In the genomic region with DNA sequence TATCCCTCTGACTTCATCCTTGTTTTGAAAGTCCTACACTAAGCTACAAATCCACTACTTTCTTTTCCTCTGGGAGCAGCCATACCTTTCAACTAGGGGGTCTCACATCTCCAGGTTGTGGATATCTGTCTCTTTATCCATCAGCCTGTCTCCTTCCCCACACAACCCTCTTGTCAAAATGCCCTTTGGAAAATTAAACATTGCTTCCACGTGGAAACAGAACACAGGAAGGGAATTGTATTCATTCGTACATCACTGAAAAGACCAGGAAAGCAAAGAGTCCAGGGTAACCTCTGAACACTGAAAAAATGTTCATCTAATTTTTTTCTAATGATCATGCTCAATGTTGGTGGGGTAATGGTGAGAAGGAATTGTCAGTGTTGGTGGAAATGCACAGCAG, we compare ENCODE assay signal across 1 cellular context.
TF ChIP-seq lines count a peak whose summit lies in the region.

No MANE protein-coding gene starts in this region.

TF ChIP-seq in HepG2, 621 proteins besides CTCF, POLR2A, EP300 and RAD21 (continued from another document and continues in another):
- TF ChIP-seq, protein P1, sequence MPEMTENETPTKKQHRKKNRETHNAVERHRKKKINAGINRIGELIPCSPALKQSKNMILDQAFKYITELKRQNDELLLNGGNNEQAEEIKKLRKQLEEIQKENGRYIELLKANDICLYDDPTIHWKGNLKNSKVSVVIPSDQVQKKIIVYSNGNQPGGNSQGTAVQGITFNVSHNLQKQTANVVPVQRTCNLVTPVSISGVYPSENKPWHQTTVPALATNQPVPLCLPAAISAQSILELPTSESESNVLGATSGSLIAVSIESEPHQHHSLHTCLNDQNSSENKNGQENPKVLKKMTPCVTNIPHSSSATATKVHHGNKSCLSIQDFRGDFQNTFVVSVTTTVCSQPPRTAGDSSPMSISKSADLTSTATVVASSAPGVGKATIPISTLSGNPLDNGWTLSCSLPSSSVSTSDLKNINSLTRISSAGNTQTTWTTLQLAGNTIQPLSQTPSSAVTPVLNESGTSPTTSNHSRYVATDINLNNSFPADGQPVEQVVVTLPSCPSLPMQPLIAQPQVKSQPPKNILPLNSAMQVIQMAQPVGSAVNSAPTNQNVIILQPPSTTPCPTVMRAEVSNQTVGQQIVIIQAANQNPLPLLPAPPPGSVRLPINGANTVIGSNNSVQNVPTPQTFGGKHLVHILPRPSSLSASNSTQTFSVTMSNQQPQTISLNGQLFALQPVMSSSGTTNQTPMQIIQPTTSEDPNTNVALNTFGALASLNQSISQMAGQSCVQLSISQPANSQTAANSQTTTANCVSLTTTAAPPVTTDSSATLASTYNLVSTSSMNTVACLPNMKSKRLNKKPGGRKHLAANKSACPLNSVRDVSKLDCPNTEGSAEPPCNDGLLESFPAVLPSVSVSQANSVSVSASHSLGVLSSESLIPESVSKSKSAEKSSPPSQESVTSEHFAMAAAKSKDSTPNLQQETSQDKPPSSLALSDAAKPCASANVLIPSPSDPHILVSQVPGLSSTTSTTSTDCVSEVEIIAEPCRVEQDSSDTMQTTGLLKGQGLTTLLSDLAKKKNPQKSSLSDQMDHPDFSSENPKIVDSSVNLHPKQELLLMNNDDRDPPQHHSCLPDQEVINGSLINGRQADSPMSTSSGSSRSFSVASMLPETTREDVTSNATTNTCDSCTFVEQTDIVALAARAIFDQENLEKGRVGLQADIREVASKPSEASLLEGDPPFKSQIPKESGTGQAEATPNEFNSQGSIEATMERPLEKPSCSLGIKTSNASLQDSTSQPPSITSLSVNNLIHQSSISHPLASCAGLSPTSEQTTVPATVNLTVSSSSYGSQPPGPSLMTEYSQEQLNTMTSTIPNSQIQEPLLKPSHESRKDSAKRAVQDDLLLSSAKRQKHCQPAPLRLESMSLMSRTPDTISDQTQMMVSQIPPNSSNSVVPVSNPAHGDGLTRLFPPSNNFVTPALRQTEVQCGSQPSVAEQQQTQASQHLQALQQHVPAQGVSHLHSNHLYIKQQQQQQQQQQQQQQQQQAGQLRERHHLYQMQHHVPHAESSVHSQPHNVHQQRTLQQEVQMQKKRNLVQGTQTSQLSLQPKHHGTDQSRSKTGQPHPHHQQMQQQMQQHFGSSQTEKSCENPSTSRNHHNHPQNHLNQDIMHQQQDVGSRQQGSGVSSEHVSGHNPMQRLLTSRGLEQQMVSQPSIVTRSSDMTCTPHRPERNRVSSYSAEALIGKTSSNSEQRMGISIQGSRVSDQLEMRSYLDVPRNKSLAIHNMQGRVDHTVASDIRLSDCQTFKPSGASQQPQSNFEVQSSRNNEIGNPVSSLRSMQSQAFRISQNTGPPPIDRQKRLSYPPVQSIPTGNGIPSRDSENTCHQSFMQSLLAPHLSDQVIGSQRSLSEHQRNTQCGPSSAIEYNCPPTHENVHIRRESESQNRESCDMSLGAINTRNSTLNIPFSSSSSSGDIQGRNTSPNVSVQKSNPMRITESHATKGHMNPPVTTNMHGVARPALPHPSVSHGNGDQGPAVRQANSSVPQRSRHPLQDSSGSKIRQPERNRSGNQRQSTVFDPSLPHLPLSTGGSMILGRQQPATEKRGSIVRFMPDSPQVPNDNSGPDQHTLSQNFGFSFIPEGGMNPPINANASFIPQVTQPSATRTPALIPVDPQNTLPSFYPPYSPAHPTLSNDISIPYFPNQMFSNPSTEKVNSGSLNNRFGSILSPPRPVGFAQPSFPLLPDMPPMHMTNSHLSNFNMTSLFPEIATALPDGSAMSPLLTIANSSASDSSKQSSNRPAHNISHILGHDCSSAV (CRISPR knock-in tag; IDR thresholded peaks at IDR 0.05; ENCODE audit: borderline replicate concordance) = no peak
- TF ChIP-seq ZNF720 (CRISPR knock-in tag; IDR thresholded peaks at IDR 0.05) = no peak
- no peak for TF ChIP-seq CHD4 (IDR thresholded peaks at IDR 0.05; ENCODE audit: borderline replicate concordance, low read length)
- TF ChIP-seq, protein P2, sequence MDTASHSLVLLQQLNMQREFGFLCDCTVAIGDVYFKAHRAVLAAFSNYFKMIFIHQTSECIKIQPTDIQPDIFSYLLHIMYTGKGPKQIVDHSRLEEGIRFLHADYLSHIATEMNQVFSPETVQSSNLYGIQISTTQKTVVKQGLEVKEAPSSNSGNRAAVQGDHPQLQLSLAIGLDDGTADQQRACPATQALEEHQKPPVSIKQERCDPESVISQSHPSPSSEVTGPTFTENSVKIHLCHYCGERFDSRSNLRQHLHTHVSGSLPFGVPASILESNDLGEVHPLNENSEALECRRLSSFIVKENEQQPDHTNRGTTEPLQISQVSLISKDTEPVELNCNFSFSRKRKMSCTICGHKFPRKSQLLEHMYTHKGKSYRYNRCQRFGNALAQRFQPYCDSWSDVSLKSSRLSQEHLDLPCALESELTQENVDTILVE (CRISPR knock-in tag; IDR thresholded peaks at IDR 0.05) = no peak
- TF ChIP-seq, protein P3, sequence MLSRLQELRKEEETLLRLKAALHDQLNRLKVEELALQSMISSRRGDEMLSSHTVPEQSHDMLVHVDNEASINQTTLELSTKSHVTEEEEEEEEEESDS (CRISPR knock-in tag; IDR thresholded peaks at IDR 0.05; ENCODE audit: borderline replicate concordance) = no peak
- TF ChIP-seq RCOR2 (CRISPR knock-in tag; IDR thresholded peaks at IDR 0.05) = 0 out of 2 replicates have a peak, but pooled peaks have one; percentile 52
- TF ChIP-seq ZNF101 (CRISPR knock-in tag; IDR thresholded peaks at IDR 0.05; ENCODE audit: borderline replicate concordance, low read depth) = no peak
- no peak for TF ChIP-seq MAFK (conservative IDR thresholded peaks at IDR 0.05 in 1 of 2, IDR thresholded peaks at IDR 0.05 in 1 of 2; ENCODE audit: low read length in 2 of 2)
- TF ChIP-seq ZNF556 (CRISPR knock-in tag; IDR thresholded peaks at IDR 0.05; ENCODE audit: borderline replicate concordance) = no peak
- no peak for TF ChIP-seq HDAC6 (IDR thresholded peaks at IDR 0.05; ENCODE audit: low read depth, low read length)
- TF ChIP-seq FOXA3 (CRISPR knock-in tag; IDR thresholded peaks at IDR 0.05) = 0 out of 2 replicates have a peak, but pooled peaks have one; percentile 28
- no peak for TF ChIP-seq KLF15 (CRISPR knock-in tag; IDR thresholded peaks at IDR 0.05; ENCODE audit: borderline replicate concordance)
- no peak for TF ChIP-seq MZF1 (CRISPR knock-in tag; IDR thresholded peaks at IDR 0.05; ENCODE audit: borderline replicate concordance)
- TF ChIP-seq MXI1 (IDR thresholded peaks at IDR 0.05; ENCODE audit: borderline replicate concordance, low read depth, low read length) = peak; percentile 27; the same call in 1 of the 3 replicates
- TF ChIP-seq, protein P4, sequence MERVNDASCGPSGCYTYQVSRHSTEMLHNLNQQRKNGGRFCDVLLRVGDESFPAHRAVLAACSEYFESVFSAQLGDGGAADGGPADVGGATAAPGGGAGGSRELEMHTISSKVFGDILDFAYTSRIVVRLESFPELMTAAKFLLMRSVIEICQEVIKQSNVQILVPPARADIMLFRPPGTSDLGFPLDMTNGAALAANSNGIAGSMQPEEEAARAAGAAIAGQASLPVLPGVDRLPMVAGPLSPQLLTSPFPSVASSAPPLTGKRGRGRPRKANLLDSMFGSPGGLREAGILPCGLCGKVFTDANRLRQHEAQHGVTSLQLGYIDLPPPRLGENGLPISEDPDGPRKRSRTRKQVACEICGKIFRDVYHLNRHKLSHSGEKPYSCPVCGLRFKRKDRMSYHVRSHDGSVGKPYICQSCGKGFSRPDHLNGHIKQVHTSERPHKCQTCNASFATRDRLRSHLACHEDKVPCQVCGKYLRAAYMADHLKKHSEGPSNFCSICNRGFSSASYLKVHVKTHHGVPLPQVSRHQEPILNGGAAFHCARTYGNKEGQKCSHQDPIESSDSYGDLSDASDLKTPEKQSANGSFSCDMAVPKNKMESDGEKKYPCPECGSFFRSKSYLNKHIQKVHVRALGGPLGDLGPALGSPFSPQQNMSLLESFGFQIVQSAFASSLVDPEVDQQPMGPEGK (CRISPR knock-in tag; IDR thresholded peaks at IDR 0.05) = no peak
- TF ChIP-seq, protein P5, sequence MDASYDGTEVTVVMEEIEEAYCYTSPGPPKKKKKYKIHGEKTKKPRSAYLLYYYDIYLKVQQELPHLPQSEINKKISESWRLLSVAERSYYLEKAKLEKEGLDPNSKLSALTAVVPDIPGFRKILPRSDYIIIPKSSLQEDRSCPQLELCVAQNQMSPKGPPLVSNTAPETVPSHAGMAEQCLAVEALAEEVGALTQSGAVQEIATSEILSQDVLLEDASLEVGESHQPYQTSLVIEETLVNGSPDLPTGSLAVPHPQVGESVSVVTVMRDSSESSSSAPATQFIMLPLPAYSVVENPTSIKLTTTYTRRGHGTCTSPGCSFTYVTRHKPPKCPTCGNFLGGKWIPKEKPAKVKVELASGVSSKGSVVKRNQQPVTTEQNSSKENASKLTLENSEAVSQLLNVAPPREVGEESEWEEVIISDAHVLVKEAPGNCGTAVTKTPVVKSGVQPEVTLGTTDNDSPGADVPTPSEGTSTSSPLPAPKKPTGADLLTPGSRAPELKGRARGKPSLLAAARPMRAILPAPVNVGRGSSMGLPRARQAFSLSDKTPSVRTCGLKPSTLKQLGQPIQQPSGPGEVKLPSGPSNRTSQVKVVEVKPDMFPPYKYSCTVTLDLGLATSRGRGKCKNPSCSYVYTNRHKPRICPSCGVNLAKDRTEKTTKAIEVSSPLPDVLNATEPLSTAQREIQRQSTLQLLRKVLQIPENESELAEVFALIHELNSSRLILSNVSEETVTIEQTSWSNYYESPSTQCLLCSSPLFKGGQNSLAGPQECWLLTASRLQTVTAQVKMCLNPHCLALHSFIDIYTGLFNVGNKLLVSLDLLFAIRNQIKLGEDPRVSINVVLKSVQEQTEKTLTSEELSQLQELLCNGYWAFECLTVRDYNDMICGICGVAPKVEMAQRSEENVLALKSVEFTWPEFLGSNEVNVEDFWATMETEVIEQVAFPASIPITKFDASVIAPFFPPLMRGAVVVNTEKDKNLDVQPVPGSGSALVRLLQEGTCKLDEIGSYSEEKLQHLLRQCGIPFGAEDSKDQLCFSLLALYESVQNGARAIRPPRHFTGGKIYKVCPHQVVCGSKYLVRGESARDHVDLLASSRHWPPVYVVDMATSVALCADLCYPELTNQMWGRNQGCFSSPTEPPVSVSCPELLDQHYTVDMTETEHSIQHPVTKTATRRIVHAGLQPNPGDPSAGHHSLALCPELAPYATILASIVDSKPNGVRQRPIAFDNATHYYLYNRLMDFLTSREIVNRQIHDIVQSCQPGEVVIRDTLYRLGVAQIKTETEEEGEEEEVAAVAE (CRISPR knock-in tag; IDR thresholded peaks at IDR 0.05; ENCODE audit: borderline replicate concordance) = no peak
- no peak for TF ChIP-seq WIZ (CRISPR knock-in tag; IDR thresholded peaks at IDR 0.05)
- no peak for TF ChIP-seq KAT7 (CRISPR knock-in tag; IDR thresholded peaks at IDR 0.05; ENCODE audit: borderline replicate concordance)
- TF ChIP-seq PRPF4 (IDR thresholded peaks at IDR 0.05; ENCODE audit: low read depth, low read length, poor library complexity, severe bottlenecking) = no peak
- TF ChIP-seq, protein P6, sequence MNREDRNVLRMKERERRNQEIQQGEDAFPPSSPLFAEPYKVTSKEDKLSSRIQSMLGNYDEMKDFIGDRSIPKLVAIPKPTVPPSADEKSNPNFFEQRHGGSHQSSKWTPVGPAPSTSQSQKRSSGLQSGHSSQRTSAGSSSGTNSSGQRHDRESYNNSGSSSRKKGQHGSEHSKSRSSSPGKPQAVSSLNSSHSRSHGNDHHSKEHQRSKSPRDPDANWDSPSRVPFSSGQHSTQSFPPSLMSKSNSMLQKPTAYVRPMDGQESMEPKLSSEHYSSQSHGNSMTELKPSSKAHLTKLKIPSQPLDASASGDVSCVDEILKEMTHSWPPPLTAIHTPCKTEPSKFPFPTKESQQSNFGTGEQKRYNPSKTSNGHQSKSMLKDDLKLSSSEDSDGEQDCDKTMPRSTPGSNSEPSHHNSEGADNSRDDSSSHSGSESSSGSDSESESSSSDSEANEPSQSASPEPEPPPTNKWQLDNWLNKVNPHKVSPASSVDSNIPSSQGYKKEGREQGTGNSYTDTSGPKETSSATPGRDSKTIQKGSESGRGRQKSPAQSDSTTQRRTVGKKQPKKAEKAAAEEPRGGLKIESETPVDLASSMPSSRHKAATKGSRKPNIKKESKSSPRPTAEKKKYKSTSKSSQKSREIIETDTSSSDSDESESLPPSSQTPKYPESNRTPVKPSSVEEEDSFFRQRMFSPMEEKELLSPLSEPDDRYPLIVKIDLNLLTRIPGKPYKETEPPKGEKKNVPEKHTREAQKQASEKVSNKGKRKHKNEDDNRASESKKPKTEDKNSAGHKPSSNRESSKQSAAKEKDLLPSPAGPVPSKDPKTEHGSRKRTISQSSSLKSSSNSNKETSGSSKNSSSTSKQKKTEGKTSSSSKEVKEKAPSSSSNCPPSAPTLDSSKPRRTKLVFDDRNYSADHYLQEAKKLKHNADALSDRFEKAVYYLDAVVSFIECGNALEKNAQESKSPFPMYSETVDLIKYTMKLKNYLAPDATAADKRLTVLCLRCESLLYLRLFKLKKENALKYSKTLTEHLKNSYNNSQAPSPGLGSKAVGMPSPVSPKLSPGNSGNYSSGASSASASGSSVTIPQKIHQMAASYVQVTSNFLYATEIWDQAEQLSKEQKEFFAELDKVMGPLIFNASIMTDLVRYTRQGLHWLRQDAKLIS (CRISPR knock-in tag; IDR thresholded peaks at IDR 0.05) = no peak
- no peak for TF ChIP-seq ZNF326 (CRISPR knock-in tag; IDR thresholded peaks at IDR 0.05; ENCODE audit: borderline replicate concordance)
- TF ChIP-seq, protein P7, sequence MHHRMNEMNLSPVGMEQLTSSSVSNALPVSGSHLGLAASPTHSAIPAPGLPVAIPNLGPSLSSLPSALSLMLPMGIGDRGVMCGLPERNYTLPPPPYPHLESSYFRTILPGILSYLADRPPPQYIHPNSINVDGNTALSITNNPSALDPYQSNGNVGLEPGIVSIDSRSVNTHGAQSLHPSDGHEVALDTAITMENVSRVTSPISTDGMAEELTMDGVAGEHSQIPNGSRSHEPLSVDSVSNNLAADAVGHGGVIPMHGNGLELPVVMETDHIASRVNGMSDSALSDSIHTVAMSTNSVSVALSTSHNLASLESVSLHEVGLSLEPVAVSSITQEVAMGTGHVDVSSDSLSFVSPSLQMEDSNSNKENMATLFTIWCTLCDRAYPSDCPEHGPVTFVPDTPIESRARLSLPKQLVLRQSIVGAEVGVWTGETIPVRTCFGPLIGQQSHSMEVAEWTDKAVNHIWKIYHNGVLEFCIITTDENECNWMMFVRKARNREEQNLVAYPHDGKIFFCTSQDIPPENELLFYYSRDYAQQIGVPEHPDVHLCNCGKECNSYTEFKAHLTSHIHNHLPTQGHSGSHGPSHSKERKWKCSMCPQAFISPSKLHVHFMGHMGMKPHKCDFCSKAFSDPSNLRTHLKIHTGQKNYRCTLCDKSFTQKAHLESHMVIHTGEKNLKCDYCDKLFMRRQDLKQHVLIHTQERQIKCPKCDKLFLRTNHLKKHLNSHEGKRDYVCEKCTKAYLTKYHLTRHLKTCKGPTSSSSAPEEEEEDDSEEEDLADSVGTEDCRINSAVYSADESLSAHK (CRISPR knock-in tag; IDR thresholded peaks at IDR 0.05; ENCODE audit: borderline replicate concordance) = no peak
- no peak for TF ChIP-seq MXD4 (CRISPR knock-in tag; IDR thresholded peaks at IDR 0.05)
- peak; percentile 53; the same call in 1 of the 2 replicates for TF ChIP-seq SOX5 (CRISPR knock-in tag; IDR thresholded peaks at IDR 0.05; ENCODE audit: borderline replicate concordance)
- 0 out of 2 replicates have a peak, but pooled peaks have one; percentile 14 for TF ChIP-seq TARDBP (CRISPR knock-in tag; IDR thresholded peaks at IDR 0.05)
- TF ChIP-seq ZNF383 (CRISPR knock-in tag; IDR thresholded peaks at IDR 0.05; ENCODE audit: borderline replicate concordance) = no peak
- no peak for TF ChIP-seq REPIN1 (CRISPR knock-in tag; IDR thresholded peaks at IDR 0.05; ENCODE audit: borderline replicate concordance, low read depth)
- TF ChIP-seq ZNF251 (CRISPR knock-in tag; IDR thresholded peaks at IDR 0.05) = no peak
- TF ChIP-seq HDAC2 (CRISPR knock-in tag; IDR thresholded peaks at IDR 0.05) = 0 out of 2 replicates have a peak, but pooled peaks have one; percentile 31
- no peak for TF ChIP-seq ZNF780A (CRISPR knock-in tag; IDR thresholded peaks at IDR 0.05)
- TF ChIP-seq ZNF746 (CRISPR knock-in tag; IDR thresholded peaks at IDR 0.05) = no peak
